ENCODE assay signal across 8 cellular contexts in the genomic region with DNA sequence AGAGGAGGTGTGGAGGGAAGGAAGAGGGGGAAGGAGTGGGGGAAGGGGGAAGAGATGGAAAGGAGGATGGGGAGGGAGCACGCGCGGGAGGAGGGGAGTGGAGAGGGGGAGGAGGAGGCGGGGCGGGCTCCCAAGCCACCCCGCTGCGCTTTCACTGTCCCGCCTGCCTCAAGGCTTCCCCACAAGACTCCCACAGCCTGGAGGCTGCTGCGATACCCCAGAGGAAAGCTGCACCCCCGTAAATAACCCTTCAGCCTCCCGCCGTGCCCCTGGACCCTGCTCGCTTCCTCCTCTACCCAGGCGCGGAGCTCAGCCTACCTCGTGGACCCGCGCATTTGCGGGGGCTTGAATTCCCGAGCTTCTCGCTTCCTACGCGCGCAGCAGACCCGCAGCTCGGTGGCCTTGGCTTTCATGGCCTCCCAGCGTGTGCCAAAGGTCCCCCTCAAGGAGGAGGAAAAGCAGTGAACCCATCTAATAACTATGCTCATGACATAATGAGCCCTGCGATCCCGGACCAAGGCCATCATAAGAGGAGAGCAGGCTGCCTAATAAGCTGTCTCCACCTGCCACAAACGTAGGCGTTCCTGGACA. TPM values are rescaled to one million over a fixed set of nuclear protein-coding genes. Genes with fewer than 3 reads are reported as not detected.
DNase-seq lines count a peak whose midpoint lies in the region; ATAC-seq and TF ChIP-seq lines count a peak whose summit lies in the region.

TSS of gene C10orf67 (minus strand) at position 547 of the 591 bp plus-strand sequence. CDS start at position 524, 23 bp downstream.

- intact Hi-C loops in lower leg skin (cut with DNase I; ENCODE audit: low total_unique reads) = no loop called here

- no peaks in the 10 kb centered on the region for H3K27me3 ChIP-seq in RWPE2 (ENCODE audit: insufficient read depth, poor library complexity, severe bottlenecking)
- H3K27me3 ChIP-seq in kidney epithelial cell (ENCODE audit: control insufficient read depth, insufficient read depth, low read length) = no peaks in the 10 kb centered on the region

- TF ChIP-seq CTCF in RWPE2 (IDR thresholded peaks at IDR 0.05; ENCODE audit: poor library complexity, severe bottlenecking) (no peak), chondrocyte (IDR thresholded peaks at IDR 0.05) (no peak), kidney epithelial cell (IDR thresholded peaks at IDR 0.05; ENCODE audit: insufficient read depth, low read length, poor library complexity, severe bottlenecking) (no peak), lower leg skin (IDR thresholded peaks at IDR 0.05) (no peak)

- H3K27me3 Mint-ChIP-seq in chondrocyte (ENCODE audit: low read depth) = no peaks in the 10 kb centered on the region

- 1 to 4% methylated on average over 21 to 30 of the region's 31 CpGs for WGBS in lower leg skin, 2 donors

- H3K27ac Mint-ChIP-seq in chondrocyte (ENCODE audit: unreplicated experiment) = no peak within 1 kb of the TSS

- H3K27ac ChIP-seq in RWPE2 (ENCODE audit: poor library complexity, severe bottlenecking) = peak within 1 kb of the TSS; percentile 85

- peaks cover 26% of the 10 kb centered on the region for H3K4me1 ChIP-seq in RWPE2 (ENCODE audit: insufficient read depth, poor library complexity, severe bottlenecking)

- H3K4me1 Mint-ChIP-seq in chondrocyte (ENCODE audit: low read depth) = peaks cover 25% of the 10 kb centered on the region

- TF ChIP-seq POLR2A in lower leg skin (IDR thresholded peaks at IDR 0.05) = no peak

- H3K36me3 ChIP-seq in RWPE2 (ENCODE audit: low read depth) (no peaks in the 10 kb centered on the region), kidney epithelial cell (ENCODE audit: control insufficient read depth, insufficient read depth, low read length) (no peaks in the 10 kb centered on the region)

- ATAC-seq in RWPE2 (ENCODE audit: low read depth) = peak; percentile 48

- no peaks in the 10 kb centered on the region for H3K9me3 Mint-ChIP-seq in chondrocyte (ENCODE audit: low read depth)

- H3K4me3 ChIP-seq in RWPE2 (ENCODE audit: severe bottlenecking) = peak within 1 kb of the TSS; percentile 42
- peak within 1 kb of the TSS; percentile 53 for H3K4me3 ChIP-seq in kidney epithelial cell (ENCODE audit: low read depth, low read length)
- H3K4me3 ChIP-seq in lower leg skin (ENCODE audit: low read depth, poor library complexity, severe bottlenecking) = no peak within 1 kb of the TSS

- H3K4me3 Mint-ChIP-seq in chondrocyte (ENCODE audit: unreplicated experiment) = peak within 1 kb of the TSS; percentile 76

- H3K36me3 Mint-ChIP-seq in chondrocyte (ENCODE audit: low read depth) = no peaks in the 10 kb centered on the region

- peak; percentile 34 to 47 for DNase-seq in activated CD4-positive, alpha-beta T cell treated with anti-CD3 and anti-CD28 coated beads for 4 hours
- DNase-seq in activated CD4-positive, alpha-beta T cell treated with anti-CD3 and anti-CD28 coated beads for 1 hour = no peak
- no peak for DNase-seq in RWPE2 (ENCODE audit: low spot score)
- no peak for DNase-seq in chondrocyte (ENCODE audit: low spot score)
- no peak for DNase-seq in kidney epithelial cell (ENCODE audit: low read depth)
- peak; percentile 22 for DNase-seq in stimulated activated CD4-positive, alpha-beta T cell treated with anti-CD3 and anti-CD28 coated beads, Interleukin-1b, Interleukin-23, amount 100 ng/mL, for 48 hours
- no peak for DNase-seq in HK-2 (ENCODE audit: unreplicated experiment)
- DNase-seq in lower leg skin (ENCODE audit: low spot score in 2 of 2) = no peak

- H3K9me3 ChIP-seq in RWPE2 (ENCODE audit: severe bottlenecking) = no peaks in the 10 kb centered on the region

RNA-seq across cellular contexts. Expression of gene C10orf67, which starts in this region (rescaled TPM):
- total RNA-seq in chondrocyte = not detected in 3 replicates
- 0.07 TPM in 1 of 2 replicates, not detected in the other for total RNA-seq in kidney epithelial cell
- 1 to 10 TPM in 1 of 4 donors, under 1 TPM in 3; 0.30 to 1.3 (median 0.65) TPM for total RNA-seq in lower leg skin

Comparison
In these comparisons a context has a peak if more than half of its experiments do, and no peak if none do; other contexts are left out.
1. DNase-seq: peak in activated CD4-positive, alpha-beta T cell treated with anti-CD3 and anti-CD28 coated beads for 4 hours (2 of 2) and stimulated activated CD4-positive, alpha-beta T cell treated with anti-CD3 and anti-CD28 coated beads, Interleukin-1b, Interleukin-23, amount 100 ng/mL, for 48 hours (single experiment); none in activated CD4-positive, alpha-beta T cell treated with anti-CD3 and anti-CD28 coated beads for 1 hour (single experiment), RWPE2 (single experiment), chondrocyte (single experiment), kidney epithelial cell (single experiment), HK-2 (single experiment) and lower leg skin (0 of 2).